In genomic region chr19:1668339-1669123, GRCh38 we compare ENCODE assay signal across 9 cellular contexts. TPM values are rescaled to one million over a fixed set of nuclear protein-coding genes. Genes with fewer than 3 reads are reported as not detected.
DNase-seq lines count a peak whose midpoint lies in the region; TF ChIP-seq lines count a peak whose summit lies in the region.
"Had no signal": no experiment of that assay in that cellular context is flagged by ENCODE, and none has a peak within 500 bp of the region (broad histone marks: within the 10 kb centered on the region; RNA-seq: fewer than 3 reads in every experiment).

No MANE protein-coding gene starts in this region.

- H2AFZ ChIP-seq in MM.1S (ENCODE audit: low read length), result peak overlapping the region; percentile 45

- H3K9ac ChIP-seq in MM.1S (ENCODE audit: low read length), result peak overlapping the region; percentile 36; the same call in 1 of the 2 replicates

- no peaks in the 10 kb centered on the region for H3K79me2 ChIP-seq in MM.1S (ENCODE audit: low read length)

- CTCF ChIA-PET in A673 (lab: Charles Lee), result no interaction called here

- POLR2A ChIA-PET in A673 (lab: Charles Lee; ENCODE audit: low non-redundant PET), result no interaction called here

- no peaks in the 10 kb centered on the region for H3K9me2 ChIP-seq in MM.1S (replicated peaks; ENCODE audit: insufficient read depth, low read length)

- H3K9me3 ChIP-seq in A673 (ENCODE audit: low read depth, low read length, poor library complexity, severe bottlenecking) (no peaks in the 10 kb centered on the region), MM.1S (replicated peaks; ENCODE audit: insufficient read depth, low read length) (no peaks in the 10 kb centered on the region)

- H3K36me3 ChIP-seq in A673 (ENCODE audit: insufficient read depth, low read length, poor library complexity, severe bottlenecking), result no peaks in the 10 kb centered on the region
- H3K36me3 ChIP-seq in MM.1S (replicated peaks; ENCODE audit: insufficient read depth, low read length), result no peaks in the 10 kb centered on the region

- in situ Hi-C loops in GM13977 (cut with MboI; ENCODE audit: low pct_unique_long_range_greater_than_20kb, low sequenced_read_pairs, unreplicated experiment), result no loop called here

- intact Hi-C loops in A673 (cut with micrococcal nuclease; ENCODE audit: unreplicated experiment), result no loop called here

- H3K4me1 ChIP-seq in A673 (ENCODE audit: insufficient read depth, low read length, poor library complexity, severe bottlenecking) (peaks cover 26% of the 10 kb centered on the region), MM.1S (ENCODE audit: low read length) (peaks cover 20% of the 10 kb centered on the region)

- no peaks in the 10 kb centered on the region for H3K27me3 ChIP-seq in A673 (replicated peaks; ENCODE audit: insufficient read depth, low read depth, low read length, poor library complexity)
- H3K27me3 ChIP-seq in MM.1S (replicated peaks; ENCODE audit: insufficient read depth, low read length), result peaks cover 9% of the 10 kb centered on the region; the same call in 1 of the 2 replicates

- H3K27ac ChIP-seq in A673 (ENCODE audit: low read depth, low read length, poor library complexity, severe bottlenecking) (peak overlapping the region; percentile 11), MM.1S (ENCODE audit: low read length) (peak overlapping the region; percentile 73; the same call in 1 of the 2 replicates)

- BruUV-seq in A673 (replicated peaks; lab: Mats Ljungman, UMichigan), result no TSS peak

- TF ChIP-seq CTCF in A673 (conservative IDR thresholded peaks at IDR 0.05; ENCODE audit: low read depth, low read length) (no peak), GM13977 (IDR thresholded peaks at IDR 0.05; ENCODE audit: extremely low read depth, insufficient read depth, missing control alignments) (no peak), MM.1S (IDR thresholded peaks at IDR 0.05; ENCODE audit: low read length) (peak; percentile 7; the same call in 1 of the 2 replicates)

- no peaks in the 10 kb centered on the region for H4K20me1 ChIP-seq in MM.1S (ENCODE audit: insufficient read depth, low read length)

- H3K4me3 ChIP-seq in A673 (ENCODE audit: low read depth, low read length, poor library complexity, severe bottlenecking) (peak overlapping the region; percentile 18), MM.1S (ENCODE audit: low read length) (peak overlapping the region; percentile 64)

- peak overlapping the region; percentile 89 for H3K4me2 ChIP-seq in MM.1S (ENCODE audit: low read depth, low read length)

- DNase-seq in A673 (ENCODE audit: low spot score) (no peak), GM13977 (ENCODE audit: low spot score) (peak; percentile 71), MM.1S (peak; percentile 77), fibroblast of peridontal ligament (ENCODE audit: extremely low read depth) (peak; percentile 9), NCI-H1417 treated with DMSO at 0.1 percent for 48 hours (lab: John Stamatoyannopoulos, UW) (no peak), NCI-H2107 (lab: John Stamatoyannopoulos, UW) (no peak), NCI-H1092 treated with DMSO at 0.1 percent for 48 hours (lab: John Stamatoyannopoulos, UW) (no peak), ecto neural progenitor cell (ENCODE audit: low spot score) (no peak)
- DNase-seq: left cardiac atrium had no signal

- H3F3A ChIP-seq in MM.1S (ENCODE audit: insufficient read depth, low read length), result peaks cover 28% of the 10 kb centered on the region

RNA-seq across cellular contexts. Expression of gene TCF3, which starts 16.1 kb away (rescaled TPM):
- total RNA-seq in A673 (2021), result 333 and 361 TPM in 2 replicates

Comparison
In these comparisons a context has a peak if more than half of its experiments do, and no peak if none do; other contexts are left out.
1. DNase-seq: peak in GM13977 (single experiment), MM.1S (single experiment) and fibroblast of peridontal ligament (single experiment); none in A673 (single experiment), NCI-H1417 treated with DMSO at 0.1 percent for 48 hours (single experiment), NCI-H2107 (single experiment), NCI-H1092 treated with DMSO at 0.1 percent for 48 hours (single experiment) and ecto neural progenitor cell (single experiment).